8 cellular contexts compared by ENCODE assay signal in the genomic region with DNA sequence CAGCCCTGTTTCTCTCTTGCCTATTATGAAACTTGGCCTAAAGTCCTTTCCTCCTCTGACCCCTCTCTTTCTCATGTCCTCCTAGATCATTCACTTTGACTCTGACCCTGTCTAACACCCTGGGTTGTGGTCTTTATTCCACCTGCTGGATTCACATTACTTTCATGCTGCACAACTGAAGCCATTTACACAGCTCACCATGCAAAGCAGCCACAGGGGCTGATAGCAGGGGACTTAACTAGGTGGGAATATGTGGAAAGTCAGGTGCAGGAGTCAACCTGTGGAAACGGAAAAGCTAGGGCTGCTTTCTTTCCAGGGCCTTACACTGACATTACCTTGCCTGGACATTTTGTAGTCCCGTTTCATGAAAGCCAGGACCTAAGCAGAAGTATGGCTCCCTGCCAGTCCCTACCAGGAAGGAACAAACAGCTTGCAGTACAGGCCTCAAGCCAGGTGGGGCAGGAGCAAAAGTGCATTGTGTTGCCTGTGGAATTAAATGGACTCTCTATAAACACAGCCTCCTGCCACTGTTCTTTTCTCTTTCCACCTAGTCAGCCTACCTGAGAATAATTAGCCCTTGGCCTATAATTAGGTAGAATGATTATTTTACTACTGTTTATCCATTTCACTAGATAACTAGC. TPM values are rescaled to one million over a fixed set of nuclear protein-coding genes. Genes with fewer than 3 reads are reported as not detected.
A peak's percentile ranks its signal among the peaks of the same experiment; 100 is the strongest.
DNase-seq lines count a peak whose midpoint lies in the region; ATAC-seq and TF ChIP-seq lines count a peak whose summit lies in the region.

No MANE protein-coding gene starts in this region.

- no peak overlapping the region for H3K4me2 ChIP-seq in osteoblast (ENCODE audit: insufficient read depth, low read length)

- DNase-seq in NCI-H524 (lab: John Stamatoyannopoulos, UW) (peak; percentile 15 to 64), NCI-H524 treated with DMSO at 0.1 percent for 48 hours (lab: John Stamatoyannopoulos, UW) (no peak), SK-MEL-5 (ENCODE audit: low read depth, low spot score) (peak; percentile 65), fibroblast of gingiva (ENCODE audit: low read depth) (peak; percentile 33), osteoblast (ENCODE audit: insufficient read length, low spot score, missing footprints) (peak; percentile 78), GM03348 (ENCODE audit: low spot score) (no peak)

- H3K4me3 ChIP-seq in osteoblast (ENCODE audit: insufficient read depth, low read length): no peak overlapping the region

- no peaks in the 10 kb centered on the region for H3K9me3 ChIP-seq in osteoblast (ENCODE audit: low read depth, low read length)

- no peaks in the 10 kb centered on the region for H3K36me3 ChIP-seq in osteoblast (ENCODE audit: insufficient read depth, low read length)

- TF ChIP-seq CTCF in LNCAP (IDR thresholded peaks at IDR 0.05): peak; percentile 41; the same call in 1 of the 2 replicates
- peak; percentile 15 for TF ChIP-seq CTCF in osteoblast (IDR thresholded peaks at IDR 0.05; ENCODE audit: extremely low read depth, low read depth, low read length)

- no peak overlapping the region for H2AFZ ChIP-seq in osteoblast (ENCODE audit: low read length)

- in situ Hi-C loops in SK-MEL-5 (cut with HindIII; ENCODE audit: low pct_unique_long_range_greater_than_20kb, low sequenced_read_pairs): no loop called here

- H3K79me2 ChIP-seq in osteoblast (ENCODE audit: insufficient read depth, low read length): no peaks in the 10 kb centered on the region

- no peaks in the 10 kb centered on the region for H3K27me3 ChIP-seq in osteoblast (ENCODE audit: insufficient read depth, low read length)

- H3K27ac ChIP-seq in osteoblast (ENCODE audit: low read depth, low read length): no peak overlapping the region

- peaks cover 9% of the 10 kb centered on the region for H3K4me1 ChIP-seq in osteoblast (ENCODE audit: insufficient read depth, low read length)

- H4K20me1 ChIP-seq in osteoblast (ENCODE audit: insufficient read depth, low read length): peaks cover 34% of the 10 kb centered on the region

- ATAC-seq in HG03521 (IDR thresholded peaks at IDR 0.05; ENCODE audit: unreplicated experiment): no peak

RNA-seq across cellular contexts. Expression of a gene that starts 11.8 kb away (rescaled TPM):
- total RNA-seq in SK-MEL-5 (2014; rRNA removed; shearing (Covaris generic)): 3.5 and 4.0 TPM in 2 replicates
- 17.5 and 24.6 TPM in 2 replicates for polyA plus RNA-seq in SK-MEL-5 (2015; cell fraction: cytosol; rRNA removed)
- polyA plus RNA-seq in SK-MEL-5 (2015; cell fraction: nucleus; rRNA removed): 34.3 and 52.2 TPM in 2 replicates
- 6.5 TPM in 2 replicates for total RNA-seq in osteoblast

RNA-seq across cellular contexts. Expression of a gene that starts 50.5 kb away (rescaled TPM):
- 76.8 and 88.5 TPM in 2 replicates for total RNA-seq in SK-MEL-5 (2014; rRNA removed; shearing (Covaris generic))
- polyA plus RNA-seq in SK-MEL-5 (2015; cell fraction: cytosol; rRNA removed): 136 and 152 TPM in 2 replicates
- 270 and 304 TPM in 2 replicates for polyA plus RNA-seq in SK-MEL-5 (2015; cell fraction: nucleus; rRNA removed)
- total RNA-seq in osteoblast: 50.3 and 50.7 TPM in 2 replicates

Comparison
In these comparisons a context has a peak if more than half of its experiments do, and no peak if none do; other contexts are left out.
1. DNase-seq: peak in NCI-H524 (2 of 2), SK-MEL-5 (single experiment), fibroblast of gingiva (single experiment) and osteoblast (single experiment); none in NCI-H524 treated with DMSO at 0.1 percent for 48 hours (single experiment) and GM03348 (single experiment).